Comparison of ENCODE assay signal across 1 cellular context in the genomic region with DNA sequence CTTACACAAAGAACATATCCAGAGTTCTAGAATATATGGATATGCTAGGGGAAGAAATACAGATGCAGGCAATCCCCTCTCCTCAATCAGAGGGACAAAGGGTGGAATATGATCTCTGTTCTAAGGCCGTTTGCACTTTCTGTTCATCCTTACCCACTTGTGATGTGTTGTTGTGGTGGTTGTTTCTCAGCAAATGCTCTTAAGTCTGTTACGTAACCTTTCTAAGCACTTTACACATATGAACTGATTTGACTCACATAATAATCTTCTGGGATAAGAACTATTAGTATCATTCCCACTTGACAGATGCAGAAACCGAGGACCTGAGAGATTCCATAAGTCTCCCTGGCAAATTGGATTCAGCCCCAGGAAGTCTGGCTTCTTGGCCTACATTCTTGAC.
A peak's percentile ranks its signal among the peaks of the same experiment; 100 is the strongest.
TF ChIP-seq lines count a peak whose summit lies in the region.

No MANE protein-coding gene starts in this region.

TF ChIP-seq in IMR-90, 13 proteins besides CTCF, POLR2A, EP300 and RAD21:
- TF ChIP-seq, protein P1, sequence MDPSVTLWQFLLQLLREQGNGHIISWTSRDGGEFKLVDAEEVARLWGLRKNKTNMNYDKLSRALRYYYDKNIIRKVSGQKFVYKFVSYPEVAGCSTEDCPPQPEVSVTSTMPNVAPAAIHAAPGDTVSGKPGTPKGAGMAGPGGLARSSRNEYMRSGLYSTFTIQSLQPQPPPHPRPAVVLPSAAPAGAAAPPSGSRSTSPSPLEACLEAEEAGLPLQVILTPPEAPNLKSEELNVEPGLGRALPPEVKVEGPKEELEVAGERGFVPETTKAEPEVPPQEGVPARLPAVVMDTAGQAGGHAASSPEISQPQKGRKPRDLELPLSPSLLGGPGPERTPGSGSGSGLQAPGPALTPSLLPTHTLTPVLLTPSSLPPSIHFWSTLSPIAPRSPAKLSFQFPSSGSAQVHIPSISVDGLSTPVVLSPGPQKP (IDR thresholded peaks at IDR 0.05; ENCODE audit: borderline replicate concordance, low read depth, low read length), result no peak
- peak; percentile 58; the same call in 1 of the 2 replicates for TF ChIP-seq CEBPB (IDR thresholded peaks at IDR 0.05; ENCODE audit: low read depth, low read length)
